8 cellular contexts compared by ENCODE assay signal in genomic region chr12:113196996-113197395, GRCh38. TPM values are rescaled to one million over a fixed set of nuclear protein-coding genes. Genes with fewer than 3 reads are reported as not detected.
A peak's percentile ranks its signal among the peaks of the same experiment; 100 is the strongest.
DNase-seq lines count a peak whose midpoint lies in the region; ATAC-seq, FAIRE-seq and TF ChIP-seq lines count a peak whose summit lies in the region.

No MANE protein-coding gene starts in this region.

- intact Hi-C loops in aorta (cut with DNase I): loop anchor here (5.0 kb wide), 3 partner anchors 75 to 225 kb away; partner anchors contain the start of genes PLBD2 (in 2 of the 2) and SDSL (in 1 of the 2)

- H3K4me3 Mint-ChIP-seq in activated T-cell treated with anti-CD3 and anti-CD28 coated beads, Interleukin-2, amount 50 U/mL, for 24 hours: no peak overlapping the region
- no peak overlapping the region for H3K4me3 Mint-ChIP-seq in nephron progenitor cell

- no peak overlapping the region for H3K9ac ChIP-seq in OCI-LY3 (ENCODE audit: low read length)
- no peak overlapping the region for H3K9ac ChIP-seq in fibroblast of lung (ENCODE audit: insufficient read depth, low read length)

- H3K27ac ChIP-seq in OCI-LY3 (ENCODE audit: low read length) (no peak overlapping the region), fibroblast of lung (ENCODE audit: insufficient read depth, low read length) (no peak overlapping the region), aorta (ENCODE audit: low read depth in 1 of 2, low read length in 2 of 2) (no peak overlapping the region)

- H4K20me1 ChIP-seq in OCI-LY3 (ENCODE audit: insufficient read depth, low read length) (no peaks in the 10 kb centered on the region), fibroblast of lung (ENCODE audit: control insufficient read depth, extremely low read depth, insufficient read depth, low read length) (no peaks in the 10 kb centered on the region)

- no peaks in the 10 kb centered on the region for H3K79me2 ChIP-seq in OCI-LY3 (ENCODE audit: low read length)
- no peaks in the 10 kb centered on the region for H3K79me2 ChIP-seq in fibroblast of lung (ENCODE audit: control insufficient read depth, insufficient read depth, low read length)

- ATAC-seq in GM19455 (IDR thresholded peaks at IDR 0.05; ENCODE audit: unreplicated experiment) (peak; percentile 66), aorta (ENCODE audit: low FRiP score) (peak; percentile 92)

- H3K27me3 ChIP-seq in OCI-LY3 (ENCODE audit: low read depth, low read length) (no peaks in the 10 kb centered on the region), fibroblast of lung (ENCODE audit: control insufficient read depth, insufficient read depth, low read length) (no peaks in the 10 kb centered on the region), aorta (ENCODE audit: control insufficient read depth in 1 of 2, insufficient read depth in 2 of 2, low read length in 1 of 2) (no peaks in the 10 kb centered on the region)

- no peaks in the 10 kb centered on the region for H3K9me3 ChIP-seq in OCI-LY3 (ENCODE audit: insufficient read depth, low read length)
- no peaks in the 10 kb centered on the region for H3K9me3 ChIP-seq in fibroblast of lung (ENCODE audit: control insufficient read depth, insufficient read depth, low read depth, low read length)
- H3K9me3 ChIP-seq in aorta (ENCODE audit: control insufficient read depth, low read length): no peaks in the 10 kb centered on the region

- H3K4me1 ChIP-seq in OCI-LY3 (ENCODE audit: low read length) (peaks cover 5% of the 10 kb centered on the region), fibroblast of lung (ENCODE audit: control insufficient read depth, extremely low read depth, insufficient read depth, low read length) (peaks cover 12% of the 10 kb centered on the region), aorta (ENCODE audit: control insufficient read depth in 1 of 2, insufficient read depth in 2 of 2, low read length in 2 of 2) (no peaks in the 10 kb centered on the region)

- H3K4me2 ChIP-seq in OCI-LY3 (ENCODE audit: low read length) (no peak overlapping the region), fibroblast of lung (ENCODE audit: extremely low read depth, insufficient read depth, low read length) (no peak overlapping the region)

- FAIRE-seq in HTR-8/SVneo (lab: Jason Lieb, UNC): no peak

- H3K4me3 ChIP-seq in OCI-LY3 (ENCODE audit: low read length): no peak overlapping the region
- no peak overlapping the region for H3K4me3 ChIP-seq in fibroblast of lung (replicated peaks in 1 of 4; ENCODE audit: control extremely low read depth in 1 of 4, insufficient read depth in 1 of 4, low read depth in 3 of 4, low read length in 4 of 4)
- H3K4me3 ChIP-seq in aorta (ENCODE audit: low read length in 2 of 2): no peak overlapping the region

- peaks cover 3% of the 10 kb centered on the region for H3K4me1 Mint-ChIP-seq in activated T-cell treated with anti-CD3 and anti-CD28 coated beads, Interleukin-2, amount 50 U/mL, for 24 hours (ENCODE audit: low read depth)
- H3K4me1 Mint-ChIP-seq in nephron progenitor cell: peaks cover 44% of the 10 kb centered on the region

- H2AFZ ChIP-seq in OCI-LY3 (ENCODE audit: low read depth, low read length) (no peak overlapping the region), fibroblast of lung (ENCODE audit: low read length) (no peak overlapping the region)

- 6% methylated on average over 4 of the region's 4 CpGs for WGBS in aorta, 2 donors

- H3K9me3 Mint-ChIP-seq in activated T-cell treated with anti-CD3 and anti-CD28 coated beads, Interleukin-2, amount 50 U/mL, for 24 hours: no peaks in the 10 kb centered on the region
- no peaks in the 10 kb centered on the region for H3K9me3 Mint-ChIP-seq in nephron progenitor cell

- peak; percentile 62 for DNase-seq in COLO668 (lab: John Stamatoyannopoulos, UW; ENCODE audit: unreplicated experiment)
- DNase-seq in HTR-8/SVneo (ENCODE audit: insufficient read length, low spot score): peak; percentile 80
- DNase-seq in activated T-cell treated with anti-CD3 and anti-CD28 coated beads, Interleukin-2, amount 50 U/mL, for 24 hours: peak; percentile 51
- DNase-seq in fibroblast of lung (ENCODE audit: low read depth in 2 of 2): peak; percentile 70 to 85
- peak; percentile 45 for DNase-seq in nephron progenitor cell
- peak; percentile 75 to 79 for DNase-seq in aorta

- TF ChIP-seq CTCF in OCI-LY3 (IDR thresholded peaks at IDR 0.05; ENCODE audit: low read depth, low read length): peak; percentile 69
- TF ChIP-seq CTCF in fibroblast of lung (conservative IDR thresholded peaks at IDR 0.05 in 1 of 2, IDR thresholded peaks at IDR 0.05 in 1 of 2; ENCODE audit: low read depth in 1 of 2, low read length in 2 of 2): peak; percentile 62 to 77
- peak; percentile 58 for TF ChIP-seq CTCF in nephron progenitor cell (IDR thresholded peaks at IDR 0.05)

- peaks cover 12% of the 10 kb centered on the region for H3K36me3 Mint-ChIP-seq in activated T-cell treated with anti-CD3 and anti-CD28 coated beads, Interleukin-2, amount 50 U/mL, for 24 hours (ENCODE audit: low read depth)
- peaks cover 13% of the 10 kb centered on the region for H3K36me3 Mint-ChIP-seq in nephron progenitor cell (ENCODE audit: low read depth)

- H3K36me3 ChIP-seq in OCI-LY3 (replicated peaks; ENCODE audit: low read depth, low read length): peaks cover 9% of the 10 kb centered on the region
- peaks cover 2% of the 10 kb centered on the region for H3K36me3 ChIP-seq in fibroblast of lung (ENCODE audit: control insufficient read depth, insufficient read depth, low read length)
- no peaks in the 10 kb centered on the region for H3K36me3 ChIP-seq in aorta (ENCODE audit: control insufficient read depth in 1 of 2, insufficient read depth in 2 of 2, low read length in 1 of 2)

- no peaks in the 10 kb centered on the region for H3K27me3 Mint-ChIP-seq in activated T-cell treated with anti-CD3 and anti-CD28 coated beads, Interleukin-2, amount 50 U/mL, for 24 hours
- peaks cover 2% of the 10 kb centered on the region for H3K27me3 Mint-ChIP-seq in nephron progenitor cell (ENCODE audit: low read depth, poor library complexity)

- H3K27ac Mint-ChIP-seq in activated T-cell treated with anti-CD3 and anti-CD28 coated beads, Interleukin-2, amount 50 U/mL, for 24 hours: no peak overlapping the region
- no peak overlapping the region for H3K27ac Mint-ChIP-seq in nephron progenitor cell

RNA-seq across cellular contexts. Expression of gene RITA1, which starts 11.5 kb away (rescaled TPM):
- 11.6 and 11.8 TPM in 2 replicates for total RNA-seq in fibroblast of lung
- 7.4 and 8.7 TPM in 2 replicates for polyA plus RNA-seq in fibroblast of lung
- polyA plus RNA-seq in fibroblast of lung (2012): 11.8 and 13.6 TPM in 2 replicates
- 4.9 and 6.9 TPM in 2 replicates for polyA minus RNA-seq in fibroblast of lung (ENCODE audit: low replicate concordance)
- 10 to 100 TPM in 1 of 2 donors, 1 to 10 TPM in 1; 6.1 to 10.0 TPM for total RNA-seq in aorta
- polyA plus RNA-seq in aorta: 10 to 100 TPM; 10.8 to 11.5 TPM

RNA-seq across cellular contexts. Expression of gene DDX54, which starts 11.7 kb away (rescaled TPM):
- total RNA-seq in fibroblast of lung (23.6 and 25.9 TPM in 2 replicates), aorta (10 to 100 TPM; 47.2 to 48.6 TPM)
- polyA plus RNA-seq in fibroblast of lung (20.5 and 33.7 TPM in 2 replicates), aorta (10 to 100 TPM; 12.6 to 70.8 TPM)
- polyA plus RNA-seq in fibroblast of lung (2012): 23.1 and 39.7 TPM in 2 replicates
- 31.5 and 48.5 TPM in 2 replicates for polyA minus RNA-seq in fibroblast of lung (ENCODE audit: low replicate concordance)

RNA-seq across cellular contexts. Expression of gene TPCN1, which starts 24.3 kb away (rescaled TPM):
- total RNA-seq in fibroblast of lung (10.8 and 17.2 TPM in 2 replicates), aorta (100 to 1,000 TPM in 1 of 2 donors, 10 to 100 TPM in 1; 65.9 to 128 TPM)
- polyA plus RNA-seq in fibroblast of lung (12.1 and 17.8 TPM in 2 replicates), aorta (100 to 1,000 TPM in 1 of 2 donors, 10 to 100 TPM in 1; 21.4 to 108 TPM)
- 11.9 and 19.3 TPM in 2 replicates for polyA plus RNA-seq in fibroblast of lung (2012)
- polyA minus RNA-seq in fibroblast of lung (ENCODE audit: low replicate concordance): 37.5 and 45.4 TPM in 2 replicates

RNA-seq across cellular contexts. Expression of gene CFAP73, which starts 47.5 kb away (rescaled TPM):
- total RNA-seq in fibroblast of lung (not detected in 2 replicates), aorta (not detected)
- polyA plus RNA-seq in fibroblast of lung (not detected in 2 replicates), aorta (under 1 TPM in 1 of 2 donors, not detected in 1; 0.10 TPM)
- not detected in 2 replicates for polyA plus RNA-seq in fibroblast of lung (2012)
- polyA minus RNA-seq in fibroblast of lung (ENCODE audit: low replicate concordance): not detected in 2 replicates
